In the genomic region with DNA sequence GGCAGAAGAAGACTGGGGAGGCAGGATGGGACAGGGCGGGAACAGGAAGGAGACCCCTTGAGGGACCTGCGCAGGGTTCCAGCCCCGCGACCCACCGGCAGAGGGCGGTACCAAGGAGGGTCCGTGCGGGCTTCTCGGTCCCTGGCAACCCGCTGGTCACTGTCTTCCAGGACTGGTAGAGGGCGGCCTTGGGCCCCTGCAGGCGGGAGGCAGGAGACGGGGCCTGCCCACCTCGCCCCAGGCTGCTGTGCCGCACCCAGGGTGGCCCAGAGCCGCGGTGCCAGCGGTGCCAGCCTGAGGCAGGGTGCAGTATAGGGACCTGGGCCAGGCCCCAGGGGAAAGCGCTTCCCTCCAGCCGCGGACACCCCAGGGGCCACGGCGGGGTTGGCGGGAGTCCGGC, we compare ENCODE assay signal across 9 cellular contexts. TPM values are rescaled to one million over a fixed set of nuclear protein-coding genes. Genes with fewer than 3 reads are reported as not detected.
DNase-seq lines count a peak whose midpoint lies in the region; ATAC-seq and TF ChIP-seq lines count a peak whose summit lies in the region.
"Had no signal": no experiment of that assay in that cellular context is flagged by ENCODE, and none has a peak within 500 bp of the region (broad histone marks: within the 10 kb centered on the region; RNA-seq: fewer than 3 reads in every experiment).

No MANE protein-coding gene starts in this region.

- H3K9me3 Mint-ChIP-seq in Calu3 (ENCODE audit: low read depth, unreplicated experiment): no peaks in the 10 kb centered on the region
- no peaks in the 10 kb centered on the region for H3K9me3 Mint-ChIP-seq in T-cell

- H3K4me3 Mint-ChIP-seq in Calu3 (ENCODE audit: low read depth, unreplicated experiment) (peak overlapping the region; percentile 18), T-cell (peak overlapping the region in 1 of 3 donors; percentile 33)

- no peaks in the 10 kb centered on the region for H3K36me3 Mint-ChIP-seq in Calu3 (ENCODE audit: insufficient read depth, unreplicated experiment)
- no peaks in the 10 kb centered on the region for H3K36me3 Mint-ChIP-seq in T-cell

- peak; percentile 84 for DNase-seq in Calu3
- peak in 26 of 34 experiments; percentile 9 to 51 (median 32) for DNase-seq in T-cell
- peak; percentile 46 for DNase-seq in astrocyte of the hippocampus (ENCODE audit: low read depth, low spot score)
- DNase-seq in islet precursor cell: peak; percentile 84
- DNase-seq in stimulated activated CD4-positive, alpha-beta T cell treated with anti-CD3 and anti-CD28 coated beads, Interleukin-1b, Interleukin-23, amount 100 ng/mL, for 24 hours (ENCODE audit: low read depth in 4 of 4, low spot score in 1 of 4): peak; percentile 26 to 48 (median 39)
- DNase-seq in NCI-H2081 (lab: John Stamatoyannopoulos, UW): no peak
- DNase-seq in HEK293T (ENCODE audit: extremely low spot score): no peak
- no peak for DNase-seq in GF-D8 (lab: John Stamatoyannopoulos, UW)

- H3K27me3 Mint-ChIP-seq in Calu3 (ENCODE audit: unreplicated experiment) (no peaks in the 10 kb centered on the region), T-cell (peaks cover 0 to 8% of the 10 kb centered on the region in 2 donors)

- POLR2A ChIA-PET in T-cell (lab: Charles Lee): no interaction called here
- POLR2A ChIA-PET in HEK293T (lab: Yijun Ruan, JAX): no interaction called here

- intact Hi-C loops in Calu3 (cut with micrococcal nuclease; ENCODE audit: unreplicated experiment): loop anchor here (2.0 kb wide), 2 partner anchors 38 to 64 kb away; no protein-coding TSS in a partner anchor

- TF ChIP-seq CTCF in Calu3 (IDR thresholded peaks at IDR 0.05; ENCODE audit: unreplicated experiment): peak; percentile 89

- CTCF ChIA-PET in Calu3 (lab: Charles Lee) (no interaction called here), T-cell (lab: Charles Lee) (no interaction called here), HEK293T (lab: Yijun Ruan, JAX) (no interaction called here)

- peak; percentile 68 to 80 (median 70) for ATAC-seq in T-cell (replicated peaks in 1 of 4)
- ATAC-seq: HCT116 had no signal

- H3K4me1 Mint-ChIP-seq in Calu3 (ENCODE audit: low read depth, unreplicated experiment) (peaks cover 11% of the 10 kb centered on the region), T-cell (peaks cover 3 to 11% (median 5%) of the 10 kb centered on the region in 3 donors)

- BruUV-seq in Calu3 (replicated peaks; lab: Mats Ljungman, UMichigan): no TSS peak

- H3K27ac Mint-ChIP-seq in Calu3 (ENCODE audit: unreplicated experiment) (no peak overlapping the region), T-cell (no peak overlapping the region)

TF ChIP-seq in HEK293T, 16 proteins besides CTCF, POLR2A, EP300 and RAD21:
- TF ChIP-seq SP1 (IDR thresholded peaks at IDR 0.05) (no peak), FOXM1 (IDR thresholded peaks at IDR 0.05; ENCODE audit: borderline replicate concordance) (no peak), FOXA1 (IDR thresholded peaks at IDR 0.05) (no peak), SUZ12 (IDR thresholded peaks at IDR 0.05) (no peak), HDGF (IDR thresholded peaks at IDR 0.05; ENCODE audit: borderline replicate concordance) (no peak), ZNF384 (IDR thresholded peaks at IDR 0.05) (no peak), FOXK2 (IDR thresholded peaks at IDR 0.05) (no peak), CTBP1 (IDR thresholded peaks at IDR 0.05; ENCODE audit: borderline replicate concordance) (no peak), BHLHE40 (IDR thresholded peaks at IDR 0.05; ENCODE audit: borderline replicate concordance) (no peak), TARDBP (IDR thresholded peaks at IDR 0.05) (no peak), NFRKB (IDR thresholded peaks at IDR 0.05) (no peak), L3MBTL2 (conservative IDR thresholded peaks at IDR 0.05) (no peak), LEF1 (IDR thresholded peaks at IDR 0.05; ENCODE audit: borderline replicate concordance) (no peak), ELF4 (IDR thresholded peaks at IDR 0.05) (no peak), ARNT (IDR thresholded peaks at IDR 0.05) (no peak)
- TF ChIP-seq, protein P1, sequence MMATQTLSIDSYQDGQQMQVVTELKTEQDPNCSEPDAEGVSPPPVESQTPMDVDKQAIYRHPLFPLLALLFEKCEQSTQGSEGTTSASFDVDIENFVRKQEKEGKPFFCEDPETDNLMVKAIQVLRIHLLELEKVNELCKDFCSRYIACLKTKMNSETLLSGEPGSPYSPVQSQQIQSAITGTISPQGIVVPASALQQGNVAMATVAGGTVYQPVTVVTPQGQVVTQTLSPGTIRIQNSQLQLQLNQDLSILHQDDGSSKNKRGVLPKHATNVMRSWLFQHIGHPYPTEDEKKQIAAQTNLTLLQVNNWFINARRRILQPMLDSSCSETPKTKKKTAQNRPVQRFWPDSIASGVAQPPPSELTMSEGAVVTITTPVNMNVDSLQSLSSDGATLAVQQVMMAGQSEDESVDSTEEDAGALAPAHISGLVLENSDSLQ (IDR thresholded peaks at IDR 0.05): no peak

RNA-seq across cellular contexts. Expression of a gene that starts 34.5 kb away (rescaled TPM):
- 18.5 and 19.7 TPM in 2 replicates for total RNA-seq in Calu3 (2022)
- under 1 TPM in 1 of 5 donors, not detected in 4; 0.23 TPM for total RNA-seq in T-cell

Comparison
In these comparisons a context has a peak if more than half of its experiments do, and no peak if none do; other contexts are left out.
1. DNase-seq: peak in Calu3 (single experiment), T-cell (26 of 34), astrocyte of the hippocampus (single experiment), islet precursor cell (single experiment) and stimulated activated CD4-positive, alpha-beta T cell treated with anti-CD3 and anti-CD28 coated beads, Interleukin-1b, Interleukin-23, amount 100 ng/mL, for 24 hours (4 of 4); none in NCI-H2081 (0 of 2), HEK293T (single experiment) and GF-D8 (single experiment).
2. RNA of a gene that starts 34.5 kb away (total RNA-seq): 18.5 to 19.7 TPM in Calu3; 0.23 TPM in T-cell; every median in the first group is over 10 times any median in the second.